In genomic region chr4:38610844-38611550, GRCh38 we compare ENCODE assay signal across 12 cellular contexts. TPM values are rescaled to one million over a fixed set of nuclear protein-coding genes. Genes with fewer than 3 reads are reported as not detected.
DNase-seq lines count a peak whose midpoint lies in the region; ATAC-seq and TF ChIP-seq lines count a peak whose summit lies in the region.
"Had no signal": no experiment of that assay in that cellular context is flagged by ENCODE, and none has a peak within 500 bp of the region (broad histone marks: within the 10 kb centered on the region; RNA-seq: fewer than 3 reads in every experiment).

No MANE protein-coding gene starts in this region.

- no peak overlapping the region for H4K91ac ChIP-seq in H9 (ENCODE audit: insufficient read length, low read depth, low read length)

- no CpG with 5 or more reads among the region's 11 CpGs for WGBS in H9 (ENCODE audit: extremely low coverage, insufficient read length, low lambda C conversion rate)

- H3K9me3 ChIP-seq in H9 (ENCODE audit: control insufficient read depth, low read depth, low read length) = no peaks in the 10 kb centered on the region
- no peaks in the 10 kb centered on the region for H3K9me3 ChIP-seq in SK-N-MC (ENCODE audit: low read depth, low read length)

- H3K36me3 ChIP-seq in SK-N-MC (ENCODE audit: insufficient read depth, low read length) = no peaks in the 10 kb centered on the region

- H3K23ac ChIP-seq in H9 (ENCODE audit: insufficient read length, low read depth, low read length) = no peak overlapping the region

- no peak overlapping the region for H3K18ac ChIP-seq in H9 (ENCODE audit: insufficient read length, low read depth, low read length)

- no peak overlapping the region for H2BK120ac ChIP-seq in H9 (ENCODE audit: low read depth, low read length, poor library complexity, severe bottlenecking)

- H4K8ac ChIP-seq in H9 (replicated peaks; ENCODE audit: insufficient read length, low read depth, low read length) = no peak overlapping the region

- no peaks in the 10 kb centered on the region; the same call in 1 of the 2 replicates for H3K4me1 ChIP-seq in H9 (ENCODE audit: insufficient read depth, low read length)

- H2BK12ac ChIP-seq in H9 (ENCODE audit: insufficient read length, low read depth, low read length) = no peak overlapping the region

- no peak overlapping the region for H3K9ac ChIP-seq in H9 (ENCODE audit: extremely low read depth, insufficient read length, low read length)
- H3K9ac ChIP-seq in SK-N-MC (ENCODE audit: insufficient read length) = no peak overlapping the region

- H3K4me1 Mint-ChIP-seq in H9 = peaks cover 15 to 27% of the 10 kb centered on the region in 2 experiments

- H4K20me1 ChIP-seq in H9 (ENCODE audit: control insufficient read depth, insufficient read depth, insufficient read length) = no peaks in the 10 kb centered on the region

- no peak overlapping the region for H3K4me2 ChIP-seq in H9 (ENCODE audit: insufficient read depth, insufficient read length, low read length)

- no peak overlapping the region for H3K4ac ChIP-seq in H9 (ENCODE audit: low read depth, low read length)

- no peak for ATAC-seq in HG03469 (IDR thresholded peaks at IDR 0.05; ENCODE audit: unreplicated experiment)

- H3K14ac ChIP-seq in H9 (ENCODE audit: insufficient read depth, low read length) = no peak overlapping the region

- H2AK5ac ChIP-seq in H9 (ENCODE audit: insufficient read length, low read length) = no peak overlapping the region

- H3K27me3 ChIP-seq in H9 (ENCODE audit: insufficient read depth, low read length) (no peaks in the 10 kb centered on the region), layer of hippocampus (ENCODE audit: control insufficient read depth, insufficient read depth, low read length) (no peaks in the 10 kb centered on the region)

- H3K9me3 Mint-ChIP-seq in H9 = no peaks in the 10 kb centered on the region
- H3K9me3 Mint-ChIP-seq: activated naive CD8-positive, alpha-beta T cell treated with anti-CD3 and anti-CD28 coated beads for 36 hours had no signal

- no peak for TF ChIP-seq CTCF in H9 (conservative IDR thresholded peaks at IDR 0.05)

- no peak overlapping the region for H2BK15ac ChIP-seq in H9 (ENCODE audit: low read depth, low read length)

- in situ Hi-C loops in KBM-7 (cut with MboI; ENCODE audit: low pct_unique_long_range_greater_than_20kb, low sequenced_read_pairs) = no loop called here

- no peaks in the 10 kb centered on the region for H3K79me1 ChIP-seq in H9 (ENCODE audit: insufficient read depth, low read depth, low read length, poor library complexity, severe bottlenecking)

- H3K56ac ChIP-seq in H9 (ENCODE audit: insufficient read length, low read depth, low read length) = no peak overlapping the region

- peak overlapping the region in 2 of 3 experiments; percentile 46 to 49; a peak in 1 of 7 replicates for H3K27ac Mint-ChIP-seq in H9
- H3K27ac Mint-ChIP-seq: activated naive CD8-positive, alpha-beta T cell treated with anti-CD3 and anti-CD28 coated beads for 36 hours had no signal

- H3K36me3 Mint-ChIP-seq in H9 (ENCODE audit: insufficient read depth in 1 of 3, low read depth in 3 of 3) = no peaks in the 10 kb centered on the region; a peak in 1 of 7 replicates
- H3K36me3 Mint-ChIP-seq: activated naive CD8-positive, alpha-beta T cell treated with anti-CD3 and anti-CD28 coated beads for 36 hours had no signal

- no peak overlapping the region for H2AFZ ChIP-seq in H9 (ENCODE audit: low read length)

- no peaks in the 10 kb centered on the region for H3K23me2 ChIP-seq in H9 (ENCODE audit: insufficient read length, low read depth, low read length, poor library complexity, severe bottlenecking)

- DNase-seq in H9 (no peak), SK-N-MC (ENCODE audit: low read depth, low spot score) (no peak), putamen (ENCODE audit: low spot score) (peak; percentile 41), ureter (ENCODE audit: low spot score) (no peak), GF-D8 (lab: John Stamatoyannopoulos, UW) (no peak), KBM-7 (no peak)
- DNase-seq: activated naive CD8-positive, alpha-beta T cell treated with anti-CD3 and anti-CD28 coated beads for 36 hours; dermis blood vessel endothelial cell; mesendoderm had no signal

- H3K79me2 ChIP-seq in H9 (ENCODE audit: insufficient read depth, low read length) = no peaks in the 10 kb centered on the region

- H4K5ac ChIP-seq in H9 (ENCODE audit: insufficient read length, low read depth, low read length) = no peak overlapping the region

- no peak overlapping the region for H2BK5ac ChIP-seq in H9 (ENCODE audit: insufficient read length, low read length)

- no peak overlapping the region for H3T11ph ChIP-seq in H9 (ENCODE audit: low read length)

- no peak overlapping the region for H3K4me3 ChIP-seq in SK-N-MC

- H3K27ac ChIP-seq in H9 (ENCODE audit: insufficient read length, low read depth, low read length) (no peak overlapping the region), SK-N-MC (peak overlapping the region; percentile 31; the same call in 1 of the 2 replicates), layer of hippocampus (ENCODE audit: low read depth, low read length) (peak overlapping the region; percentile 14)
- H3K27ac ChIP-seq: C4-2B had no signal

- peaks cover 1% of the 10 kb centered on the region; the same call in 1 of the 2 replicates for H3K27me3 Mint-ChIP-seq in H9 (ENCODE audit: low read depth)
- H3K27me3 Mint-ChIP-seq: activated naive CD8-positive, alpha-beta T cell treated with anti-CD3 and anti-CD28 coated beads for 36 hours had no signal

- H2BK20ac ChIP-seq in H9 (ENCODE audit: low read depth, low read length, poor library complexity, severe bottlenecking) = no peak overlapping the region

- no peak overlapping the region for H3K4me3 Mint-ChIP-seq in H9
- H3K4me3 Mint-ChIP-seq: activated naive CD8-positive, alpha-beta T cell treated with anti-CD3 and anti-CD28 coated beads for 36 hours had no signal

RNA-seq across cellular contexts. Expression of gene KLF3, which starts 53.0 kb away (rescaled TPM):
- total RNA-seq in H9 (2021) (26.2 and 29.0 TPM in 2 replicates), ureter (81.8 TPM)
